ENCODE assay signal across 12 cellular contexts in the genomic region with DNA sequence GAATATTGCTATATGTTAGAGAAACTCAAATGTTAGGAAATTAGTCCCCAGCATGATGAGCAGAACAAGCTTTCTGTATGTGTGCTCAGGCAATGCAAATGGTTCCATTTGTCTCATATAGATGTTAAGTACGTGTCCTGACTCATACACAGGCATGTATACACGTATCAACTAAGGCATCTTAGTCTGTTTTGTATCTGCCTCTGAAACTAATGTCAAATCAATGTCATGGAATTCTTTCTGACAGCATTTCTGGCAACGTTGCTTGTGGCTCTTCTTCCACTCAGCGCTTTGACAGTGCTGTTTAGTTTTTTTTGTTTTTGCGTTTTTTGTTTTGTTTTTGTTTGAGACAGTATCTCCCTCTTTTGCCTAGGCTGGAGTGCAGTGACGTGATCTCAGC.
"Had no signal": no experiment of that assay in that cellular context is flagged by ENCODE, and none has a peak within 500 bp of the region (broad histone marks: within the 10 kb centered on the region; RNA-seq: fewer than 3 reads in every experiment).

No MANE protein-coding gene starts in this region.

- H3K4me3 ChIP-seq: spleen had no signal

- H3K9me3 ChIP-seq: spleen had no signal

- FAIRE-seq: islet of Langerhans had no signal

- H3K4me1 ChIP-seq: spleen had no signal

- H3K36me3 ChIP-seq: spleen had no signal

- H3K27me3 ChIP-seq: spleen had no signal

- H3K27ac ChIP-seq: spleen had no signal

- DNase-seq: activated effector memory CD4-positive, alpha-beta T cell treated with Interleukin-2 at 50 U/mL for 16 hours; activated T-cell treated with anti-CD3 and anti-CD28 coated beads, Interleukin-2, amount 50 U/mL, for 24 hours; anterior cingulate cortex; glutamatergic neuron; natural killer cell; nucleus accumbens; right cardiac atrium; spleen; stimulated activated CD4-positive, alpha-beta T cell treated with anti-CD3 and anti-CD28 coated beads, Interleukin-1b, Interleukin-23, amount 100 ng/mL, for 48 hours; stimulated activated naive CD4-positive, alpha-beta T cell treated with Interleukin-2 at 50 U/mL for 16 hours; T-helper 2 cell had no signal
